Comparison of ENCODE assay signal across 29 cellular contexts in genomic region chr16:22366371-22366770, GRCh38. TPM values are rescaled to one million over a fixed set of nuclear protein-coding genes. Genes with fewer than 3 reads are reported as not detected.
DNase-seq lines count a peak whose midpoint lies in the region; ATAC-seq and TF ChIP-seq lines count a peak whose summit lies in the region.
"Had no signal": no experiment of that assay in that cellular context is flagged by ENCODE, and none has a peak within 500 bp of the region (broad histone marks: within the 10 kb centered on the region; RNA-seq: fewer than 3 reads in every experiment).

No MANE protein-coding gene starts in this region.

- H3K27ac ChIP-seq in BLaER1 (peak overlapping the region; percentile 23; the same call in 1 of the 2 replicates), foreskin keratinocyte (no peak overlapping the region)
- H3K27ac ChIP-seq in BLaER1 treated with 17β-estradiol and CSF1 and Interleukin-3, amounts not matched to agents 10 nM and 100 nM, result no peak overlapping the region
- H3K27ac ChIP-seq: cardiac muscle cell, Peyer's patch, prostate gland, testis had no signal

- H3K27ac Mint-ChIP-seq in activated CD4-positive, alpha-beta memory T cell treated with anti-CD3 and anti-CD28 coated beads, Interleukin-2, amount 10 ng/mL, durations not matched to agents 7 days and 5 days, result peak overlapping the region; percentile 1
- H3K27ac Mint-ChIP-seq: activated T-cell treated with anti-CD3 and anti-CD28 coated beads, Interleukin-2, amount 50 U/mL, for 24 hours; immature natural killer cell; memory B cell; stimulated activated naive B cell treated with anti-CD40 and anti-IgM and Interleukin-4, amounts not matched to agents 10 μg/mL and 1 μg/mL and 100 μg/mL, for 72 hours had no signal

- H3K4me1 ChIP-seq in BLaER1, result peaks cover 40% of the 10 kb centered on the region
- peaks cover 34 to 49% (median 42%) of the 10 kb centered on the region in 10 experiments for H3K4me1 ChIP-seq in BLaER1 treated with 17β-estradiol and CSF1 and Interleukin-3, amounts not matched to agents 10 nM and 100 nM
- peaks cover 42% of the 10 kb centered on the region for H3K4me1 ChIP-seq in foreskin keratinocyte
- H3K4me1 ChIP-seq: prostate gland, testis had no signal

- no peak overlapping the region for H3K4me3 ChIP-seq in BLaER1
- H3K4me3 ChIP-seq in BLaER1 treated with 17β-estradiol and CSF1 and Interleukin-3, amounts not matched to agents 10 nM and 100 nM, result no peak overlapping the region
- H3K4me3 ChIP-seq: cardiac muscle cell, HAP-1, Peyer's patch, prostate gland, testis had no signal

- peaks cover 3% of the 10 kb centered on the region for H3K9me3 Mint-ChIP-seq in activated CD4-positive, alpha-beta memory T cell treated with anti-CD3 and anti-CD28 coated beads, Interleukin-2, amount 10 ng/mL, durations not matched to agents 7 days and 5 days
- H3K9me3 Mint-ChIP-seq: activated T-cell treated with anti-CD3 and anti-CD28 coated beads, Interleukin-2, amount 50 U/mL, for 24 hours; immature natural killer cell; memory B cell; stimulated activated naive B cell treated with anti-CD40 and anti-IgM and Interleukin-4, amounts not matched to agents 10 μg/mL and 1 μg/mL and 100 μg/mL, for 72 hours had no signal

- DNase-seq in activated CD4-positive, alpha-beta memory T cell treated with anti-CD3 and anti-CD28 coated beads, Interleukin-2, amount 10 ng/mL, durations not matched to agents 7 days and 5 days, result no peak
- no peak for DNase-seq in foreskin keratinocyte
- DNase-seq in SIG-M5 (lab: John Stamatoyannopoulos, UW), result no peak
- no peak for DNase-seq in dedifferentiated amniotic fluid mesenchymal stem cell (ENCODE audit: extremely low spot score)
- DNase-seq: activated naive CD4-positive, alpha-beta T cell treated with Interleukin-2 at 50 U/mL for 16 hours; activated T-cell treated with anti-CD3 and anti-CD28 coated beads, Interleukin-2, amount 50 U/mL, for 24 hours; anterior cingulate cortex; GDM1; hypothalamus; immature natural killer cell; NCI-H1048; NCI-H187; NCI-H2171 treated with DMSO at 0.1 percent for 48 hours; NCI-H526; Peyer's patch; SHP77 treated with DMSO at 0.1 percent for 48 hours; stimulated activated CD4-positive, alpha-beta T cell treated with anti-CD3 and anti-CD28 coated beads, Interleukin-4, amount 100 ng/mL, for 4 hours; stimulated activated naive B cell treated with anti-CD40 and anti-IgM and Interleukin-4, amounts not matched to agents 10 μg/mL and 1 μg/mL and 100 μg/mL, for 72 hours; testis had no signal

- H3K27me3 ChIP-seq in BLaER1, result no peaks in the 10 kb centered on the region
- H3K27me3 ChIP-seq in BLaER1 treated with 17β-estradiol and CSF1 and Interleukin-3, amounts not matched to agents 10 nM and 100 nM, result no peaks in the 10 kb centered on the region
- H3K27me3 ChIP-seq in foreskin keratinocyte, result no peaks in the 10 kb centered on the region
- H3K27me3 ChIP-seq: cardiac muscle cell, Peyer's patch, testis had no signal

- H3K36me3 ChIP-seq in BLaER1, result peaks cover 39% of the 10 kb centered on the region
- H3K36me3 ChIP-seq in BLaER1 treated with 17β-estradiol and CSF1 and Interleukin-3, amounts not matched to agents 10 nM and 100 nM, result peaks cover 19 to 60% (median 34%) of the 10 kb centered on the region in 11 experiments; a peak in 21 of 22 replicates
- H3K36me3 ChIP-seq: cardiac muscle cell, prostate gland had no signal

- H3K4me1 Mint-ChIP-seq in activated CD4-positive, alpha-beta memory T cell treated with anti-CD3 and anti-CD28 coated beads, Interleukin-2, amount 10 ng/mL, durations not matched to agents 7 days and 5 days, result peaks cover 66% of the 10 kb centered on the region

- no peak overlapping the region for H3K4me3 Mint-ChIP-seq in activated CD4-positive, alpha-beta memory T cell treated with anti-CD3 and anti-CD28 coated beads, Interleukin-2, amount 10 ng/mL, durations not matched to agents 7 days and 5 days
- H3K4me3 Mint-ChIP-seq: activated T-cell treated with anti-CD3 and anti-CD28 coated beads, Interleukin-2, amount 50 U/mL, for 24 hours; immature natural killer cell; memory B cell; stimulated activated naive B cell treated with anti-CD40 and anti-IgM and Interleukin-4, amounts not matched to agents 10 μg/mL and 1 μg/mL and 100 μg/mL, for 72 hours had no signal

- peak; percentile 35 for ATAC-seq in foreskin keratinocyte
- ATAC-seq in GM18867 (IDR thresholded peaks at IDR 0.05; ENCODE audit: unreplicated experiment), result no peak
- no peak for ATAC-seq in GM18505 (IDR thresholded peaks at IDR 0.05; ENCODE audit: unreplicated experiment)
- ATAC-seq: activated CD4-positive, CD25-positive, alpha-beta regulatory T cell treated with anti-CD3 and anti-CD28 coated beads, Interleukin-2, amount 50 U/mL, for 24 hours; left lobe of liver; stimulated activated naive B cell treated with anti-CD40 and anti-IgM and Interleukin-4, amounts not matched to agents 10 μg/mL and 1 μg/mL and 100 μg/mL, for 72 hours had no signal

- H3K9ac ChIP-seq in BLaER1, result no peak overlapping the region
- no peak overlapping the region for H3K9ac ChIP-seq in BLaER1 treated with 17β-estradiol and CSF1 and Interleukin-3, amounts not matched to agents 10 nM and 100 nM

- no peaks in the 10 kb centered on the region for H3K27me3 Mint-ChIP-seq in activated CD4-positive, alpha-beta memory T cell treated with anti-CD3 and anti-CD28 coated beads, Interleukin-2, amount 10 ng/mL, durations not matched to agents 7 days and 5 days
- H3K27me3 Mint-ChIP-seq: activated T-cell treated with anti-CD3 and anti-CD28 coated beads, Interleukin-2, amount 50 U/mL, for 24 hours; memory B cell; stimulated activated naive B cell treated with anti-CD40 and anti-IgM and Interleukin-4, amounts not matched to agents 10 μg/mL and 1 μg/mL and 100 μg/mL, for 72 hours had no signal

- CTCF ChIA-PET in activated CD4-positive, alpha-beta memory T cell treated with anti-CD3 and anti-CD28 coated beads, Interleukin-2, amount 10 ng/mL, durations not matched to agents 7 days and 5 days (lab: Charles Lee), result no interaction called here

- peaks cover 8% of the 10 kb centered on the region; the same call in 1 of the 2 replicates for H4K20me1 ChIP-seq in BLaER1
- H4K20me1 ChIP-seq in BLaER1 treated with 17β-estradiol and CSF1 and Interleukin-3, amounts not matched to agents 10 nM and 100 nM, result peaks cover 0 to 34% (median 0%) of the 10 kb centered on the region in 11 experiments; a peak in 4 of 22 replicates

- H3K9me3 ChIP-seq in BLaER1, result no peaks in the 10 kb centered on the region
- no peaks in the 10 kb centered on the region for H3K9me3 ChIP-seq in BLaER1 treated with 17β-estradiol and CSF1 and Interleukin-3, amounts not matched to agents 10 nM and 100 nM (replicated peaks in 1 of 11)
- H3K9me3 ChIP-seq: HAP-1, Peyer's patch, prostate gland, testis had no signal

- peaks cover 73% of the 10 kb centered on the region for H3K36me3 Mint-ChIP-seq in activated CD4-positive, alpha-beta memory T cell treated with anti-CD3 and anti-CD28 coated beads, Interleukin-2, amount 10 ng/mL, durations not matched to agents 7 days and 5 days (ENCODE audit: low read depth)

- H3K4me2 ChIP-seq in BLaER1, result peak overlapping the region; percentile 41
- peak overlapping the region in 8 of 11 experiments; percentile 17 to 62 (median 48); a peak in 12 of 22 replicates for H3K4me2 ChIP-seq in BLaER1 treated with 17β-estradiol and CSF1 and Interleukin-3, amounts not matched to agents 10 nM and 100 nM

- POLR2A ChIA-PET in activated CD4-positive, alpha-beta memory T cell treated with anti-CD3 and anti-CD28 coated beads, Interleukin-2, amount 10 ng/mL, durations not matched to agents 7 days and 5 days (lab: Charles Lee), result interaction anchor here (1.1 to 1.4 kb wide), 2 partner anchors 9 to 11 kb away, joined by 3 to 4 read pairs; no protein-coding TSS in a partner anchor

- TF ChIP-seq POLR2A in GM18505 (IDR thresholded peaks at IDR 0.05; ENCODE audit: borderline replicate concordance, extremely low read depth, insufficient read depth, insufficient read length), result no peak

- TF ChIP-seq CTCF in foreskin keratinocyte (conservative IDR thresholded peaks at IDR 0.05), result no peak

RNA-seq across cellular contexts. Expression of gene CDR2, which starts 8.0 kb away (rescaled TPM):
- total RNA-seq in activated CD4-positive, alpha-beta memory T cell treated with anti-CD3 and anti-CD28 coated beads, Interleukin-2, amount 10 ng/mL, durations not matched to agents 7 days and 5 days, result 10 to 100 TPM; 43.1 to 43.9 TPM
- 28.5 and 32.6 TPM in 2 replicates for total RNA-seq in foreskin keratinocyte
- 13.3 and 19.4 TPM in 2 replicates for polyA plus RNA-seq in foreskin keratinocyte
